In the genomic region with DNA sequence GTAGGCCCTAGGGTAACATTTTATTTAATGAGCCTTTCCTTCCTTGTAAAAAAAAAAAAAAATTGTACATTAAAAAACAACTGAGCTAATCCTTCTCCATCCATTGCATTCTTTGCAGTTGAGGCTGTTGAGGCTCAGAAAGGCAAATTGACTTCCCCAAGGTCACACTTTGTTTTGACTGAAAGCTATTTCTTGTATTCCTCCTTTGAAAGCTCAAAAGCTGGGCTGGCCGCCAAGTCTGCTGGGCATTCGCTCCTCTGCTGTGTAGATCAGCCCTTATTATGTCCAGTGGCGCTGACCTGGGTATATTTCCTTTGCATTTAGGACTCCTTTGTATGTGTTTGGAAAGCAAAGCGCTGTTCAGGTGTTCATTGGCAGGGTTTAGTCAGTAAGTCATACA, we compare ENCODE assay signal across 19 cellular contexts. TPM values are rescaled to one million over a fixed set of nuclear protein-coding genes. Genes with fewer than 3 reads are reported as not detected.
DNase-seq lines count a peak whose midpoint lies in the region; ATAC-seq, FAIRE-seq and TF ChIP-seq lines count a peak whose summit lies in the region.
"Had no signal": no experiment of that assay in that cellular context is flagged by ENCODE, and none has a peak within 500 bp of the region (broad histone marks: within the 10 kb centered on the region; RNA-seq: fewer than 3 reads in every experiment).

No MANE protein-coding gene starts in this region.

- peak overlapping the region; percentile 32 to 77 for H3K27ac ChIP-seq in kidney (ENCODE audit: low read depth in 2 of 2, low read length in 2 of 2)
- H3K27ac ChIP-seq: breast epithelium, spleen had no signal

- no peak for TF ChIP-seq RAD21 in Ishikawa (IDR thresholded peaks at IDR 0.05; ENCODE audit: low read depth)

- no peaks in the 10 kb centered on the region for H3K9me3 ChIP-seq in kidney (ENCODE audit: control insufficient read depth in 1 of 2, low read length in 2 of 2)
- H3K9me3 ChIP-seq: breast epithelium, spleen had no signal

- DNase-seq in COR-L47 (lab: John Stamatoyannopoulos, UW) (peak; percentile 73), astrocyte of the hippocampus (ENCODE audit: low read depth, low spot score) (peak; percentile 49), kidney (no peak), NCI-H526 (lab: John Stamatoyannopoulos, UW) (no peak), dedifferentiated amniotic fluid mesenchymal stem cell (ENCODE audit: extremely low spot score) (no peak)
- DNase-seq: activated CD8-positive, alpha-beta memory T cell treated with anti-CD3 and anti-CD28 coated beads, Interleukin-2, amount 50 U/mL, for 4 hours; activated naive CD4-positive, alpha-beta T cell treated with anti-CD3 and anti-CD28 coated beads, Interleukin-2, amount 50 U/mL, for 16 hours; AML-193; DMS79; MV-4-11; NCI-H510A; spleen had no signal

- H3K36me3 ChIP-seq in kidney (ENCODE audit: control insufficient read depth in 1 of 2, insufficient read depth in 2 of 2, low read length in 2 of 2), result no peaks in the 10 kb centered on the region
- H3K36me3 ChIP-seq: breast epithelium, spleen had no signal

- no peak overlapping the region for H3K4me3 ChIP-seq in kidney (ENCODE audit: low read length in 2 of 2)
- H3K4me3 ChIP-seq: breast epithelium, spleen had no signal

- no peak for TF ChIP-seq EP300 in Ishikawa (IDR thresholded peaks at IDR 0.05; ENCODE audit: borderline replicate concordance)

- no peak overlapping the region for H3K9ac ChIP-seq in kidney (ENCODE audit: low read length in 2 of 2)

- intact Hi-C loops in kidney (cut with DNase I), result no loop called here

- no peak for TF ChIP-seq CTCF in kidney (IDR thresholded peaks at IDR 0.05; ENCODE audit: borderline replicate concordance, extremely low read depth, insufficient read depth)

- H3K4me1 ChIP-seq in kidney (ENCODE audit: control insufficient read depth in 1 of 2, insufficient read depth in 1 of 2, low read depth in 1 of 2, low read length in 2 of 2), result peaks cover 3 to 6% of the 10 kb centered on the region in 2 donors
- H3K4me1 ChIP-seq: breast epithelium, spleen had no signal

- no peak for ATAC-seq in GM21825 (IDR thresholded peaks at IDR 0.05; ENCODE audit: unreplicated experiment)
- no peak for ATAC-seq in GM19463 (IDR thresholded peaks at IDR 0.05; ENCODE audit: unreplicated experiment)
- ATAC-seq: Panc1 had no signal

- FAIRE-seq in kidney (lab: Jason Lieb, UNC), result no peak
- FAIRE-seq: frontal cortex had no signal

TF ChIP-seq in Ishikawa, 13 proteins besides CTCF, POLR2A, EP300 and RAD21:
- TF ChIP-seq REST (IDR thresholded peaks at IDR 0.05; ENCODE audit: low read depth) (no peak), MAX (IDR thresholded peaks at IDR 0.05) (no peak), CEBPB (IDR thresholded peaks at IDR 0.05) (no peak), NFIC (IDR thresholded peaks at IDR 0.05) (peak; percentile 54), ZBTB7A (IDR thresholded peaks at IDR 0.05; ENCODE audit: low read depth) (no peak)
TF ChIP-seq in Ishikawa: peak in this region for 1.

RNA-seq across cellular contexts. Expression of gene SGPP2, which starts 44.0 kb away (rescaled TPM):
- total RNA-seq in kidney, result 89.8 TPM
- 8.2 TPM for polyA plus RNA-seq in kidney (ENCODE audit: insufficient read depth, low read depth, low replicate concordance)
- total RNA-seq: H4 had no signal

Comparison
In these comparisons a context has a peak if more than half of its experiments do, and no peak if none do; other contexts are left out.
1. DNase-seq: peak in COR-L47 (single experiment) and astrocyte of the hippocampus (single experiment); none in kidney (single experiment), NCI-H526 (0 of 2) and dedifferentiated amniotic fluid mesenchymal stem cell (single experiment).